ENCODE assay signal across 10 cellular contexts in the genomic region with DNA sequence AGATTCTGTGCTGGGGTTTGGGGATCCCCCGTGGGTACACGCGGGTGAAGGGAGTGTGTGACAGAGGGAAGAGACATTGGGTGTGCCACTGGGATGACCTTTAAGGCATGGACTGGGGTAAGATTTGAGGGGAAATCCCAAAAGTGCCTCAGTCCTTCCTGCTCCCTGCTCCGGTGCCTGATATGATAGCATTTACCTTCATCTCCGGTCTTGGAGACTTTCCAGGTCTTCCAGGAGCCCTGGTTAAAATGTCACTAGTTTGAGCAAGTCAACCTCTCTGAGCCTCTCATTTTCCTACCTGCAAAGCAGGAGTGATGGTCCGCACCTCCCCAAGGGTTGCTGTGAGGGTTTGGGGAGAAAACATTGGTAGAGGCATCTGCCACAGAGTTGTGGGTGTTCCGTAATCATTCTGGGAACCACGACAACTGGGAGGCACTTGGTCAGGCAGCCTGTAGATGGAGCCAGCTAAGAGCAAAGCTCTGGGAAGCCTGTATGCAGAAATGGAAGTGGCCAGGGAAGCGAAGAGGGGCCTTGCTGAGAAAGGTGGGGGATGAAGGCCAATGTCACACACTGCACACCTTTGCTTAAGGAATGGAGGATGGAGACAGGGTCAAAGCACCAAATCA. TPM values are rescaled to one million over a fixed set of nuclear protein-coding genes. Genes with fewer than 3 reads are reported as not detected.
DNase-seq lines count a peak whose midpoint lies in the region; TF ChIP-seq lines count a peak whose summit lies in the region.
"Had no signal": no experiment of that assay in that cellular context is flagged by ENCODE, and none has a peak within 500 bp of the region (broad histone marks: within the 10 kb centered on the region; RNA-seq: fewer than 3 reads in every experiment).

No MANE protein-coding gene starts in this region.

- no peak overlapping the region for H3K23ac ChIP-seq in H9 (ENCODE audit: insufficient read length, low read depth, low read length)

- TF ChIP-seq CTCF in H9 (conservative IDR thresholded peaks at IDR 0.05) (peak; percentile 63), fibroblast of lung (conservative IDR thresholded peaks at IDR 0.05 in 1 of 2, IDR thresholded peaks at IDR 0.05 in 1 of 2; ENCODE audit: low read depth in 1 of 2, low read length in 2 of 2) (peak; percentile 17 to 40), osteoblast (IDR thresholded peaks at IDR 0.05; ENCODE audit: extremely low read depth, low read depth, low read length) (peak; percentile 43)

- H3K36me3 ChIP-seq in fibroblast of lung (ENCODE audit: control insufficient read depth, insufficient read depth, low read length) (no peaks in the 10 kb centered on the region), osteoblast (ENCODE audit: insufficient read depth, low read length) (no peaks in the 10 kb centered on the region)

- no peak overlapping the region for H3K56ac ChIP-seq in H9 (ENCODE audit: insufficient read length, low read depth, low read length)

- H3K9me3 Mint-ChIP-seq in H9, result no peaks in the 10 kb centered on the region
- H3K9me3 Mint-ChIP-seq: activated CD4-positive, alpha-beta memory T cell treated with anti-CD3 and anti-CD28 coated beads, Interleukin-2, amount 10 ng/mL, durations not matched to agents 7 days and 5 days; activated naive CD8-positive, alpha-beta T cell treated with anti-CD3 and anti-CD28 coated beads for 36 hours had no signal

- no peaks in the 10 kb centered on the region for H3K79me1 ChIP-seq in H9 (ENCODE audit: insufficient read depth, low read depth, low read length, poor library complexity, severe bottlenecking)

- no peaks in the 10 kb centered on the region for H3K27me3 ChIP-seq in H9 (ENCODE audit: insufficient read depth, low read length)
- no peaks in the 10 kb centered on the region for H3K27me3 ChIP-seq in fibroblast of lung (ENCODE audit: control insufficient read depth, insufficient read depth, low read length)
- H3K27me3 ChIP-seq in osteoblast (ENCODE audit: insufficient read depth, low read length), result no peaks in the 10 kb centered on the region

- DNase-seq in H9, result peak; percentile 73
- DNase-seq in RPMI8226, result peak; percentile 30
- DNase-seq in fibroblast of lung (ENCODE audit: low read depth in 2 of 2), result peak in 1 of 2 donors; percentile 20
- DNase-seq in osteoblast (ENCODE audit: insufficient read length, low spot score, missing footprints), result peak; percentile 71
- no peak for DNase-seq in NCI-H1105 treated with DMSO at 0.1 percent for 48 hours (lab: John Stamatoyannopoulos, UW)
- DNase-seq in T-helper 9 cell, result no peak
- DNase-seq in NCI-H1092 (lab: John Stamatoyannopoulos, UW), result no peak
- DNase-seq: activated CD4-positive, alpha-beta memory T cell treated with anti-CD3 and anti-CD28 coated beads, Interleukin-2, amount 10 ng/mL, durations not matched to agents 7 days and 5 days; activated naive CD8-positive, alpha-beta T cell treated with anti-CD3 and anti-CD28 coated beads for 36 hours; NCI-H1694 treated with DMSO at 0.1 percent for 48 hours had no signal

- H3K79me2 ChIP-seq in H9 (ENCODE audit: insufficient read depth, low read length), result no peaks in the 10 kb centered on the region
- no peaks in the 10 kb centered on the region for H3K79me2 ChIP-seq in fibroblast of lung (ENCODE audit: control insufficient read depth, insufficient read depth, low read length)
- no peaks in the 10 kb centered on the region for H3K79me2 ChIP-seq in osteoblast (ENCODE audit: insufficient read depth, low read length)

- no peaks in the 10 kb centered on the region for H3K4me1 ChIP-seq in H9 (ENCODE audit: insufficient read depth, low read length)
- no peaks in the 10 kb centered on the region for H3K4me1 ChIP-seq in fibroblast of lung (ENCODE audit: control insufficient read depth, extremely low read depth, insufficient read depth, low read length)
- no peaks in the 10 kb centered on the region for H3K4me1 ChIP-seq in osteoblast (ENCODE audit: insufficient read depth, low read length)

- no CpG with 5 or more reads among the region's 9 CpGs for WGBS in H9 (ENCODE audit: extremely low coverage, insufficient read length, low lambda C conversion rate)

- peaks cover 11 to 14% of the 10 kb centered on the region in 2 experiments for H3K4me1 Mint-ChIP-seq in H9
- H3K4me1 Mint-ChIP-seq: activated CD4-positive, alpha-beta memory T cell treated with anti-CD3 and anti-CD28 coated beads, Interleukin-2, amount 10 ng/mL, durations not matched to agents 7 days and 5 days; activated naive CD8-positive, alpha-beta T cell treated with anti-CD3 and anti-CD28 coated beads for 36 hours had no signal

- H3K18ac ChIP-seq in H9 (ENCODE audit: insufficient read length, low read depth, low read length), result no peak overlapping the region

- no peak overlapping the region for H3K14ac ChIP-seq in H9 (ENCODE audit: insufficient read depth, low read length)

- H3K4me3 ChIP-seq in fibroblast of lung (replicated peaks in 1 of 4; ENCODE audit: control extremely low read depth in 1 of 4, insufficient read depth in 1 of 4, low read depth in 3 of 4, low read length in 4 of 4) (no peak overlapping the region), osteoblast (ENCODE audit: insufficient read depth, low read length) (no peak overlapping the region)

- H2BK12ac ChIP-seq in H9 (ENCODE audit: insufficient read length, low read depth, low read length), result no peak overlapping the region

- H3T11ph ChIP-seq in H9 (ENCODE audit: low read length), result no peak overlapping the region

- no peak overlapping the region for H2BK5ac ChIP-seq in H9 (ENCODE audit: insufficient read length, low read length)

- H3K23me2 ChIP-seq in H9 (ENCODE audit: insufficient read length, low read depth, low read length, poor library complexity, severe bottlenecking), result no peaks in the 10 kb centered on the region

- no peak overlapping the region for H4K5ac ChIP-seq in H9 (ENCODE audit: insufficient read length, low read depth, low read length)

- H3K9me3 ChIP-seq in H9 (ENCODE audit: control insufficient read depth, low read depth, low read length) (no peaks in the 10 kb centered on the region), fibroblast of lung (ENCODE audit: control insufficient read depth, insufficient read depth, low read depth, low read length) (no peaks in the 10 kb centered on the region), osteoblast (ENCODE audit: low read depth, low read length) (no peaks in the 10 kb centered on the region)

- peak overlapping the region in 1 of 3 experiments; percentile 2; a peak in 1 of 7 replicates for H3K27ac Mint-ChIP-seq in H9
- H3K27ac Mint-ChIP-seq: activated CD4-positive, alpha-beta memory T cell treated with anti-CD3 and anti-CD28 coated beads, Interleukin-2, amount 10 ng/mL, durations not matched to agents 7 days and 5 days; activated naive CD8-positive, alpha-beta T cell treated with anti-CD3 and anti-CD28 coated beads for 36 hours had no signal

- no peak overlapping the region for H2AFZ ChIP-seq in H9 (ENCODE audit: low read length)
- H2AFZ ChIP-seq in fibroblast of lung (ENCODE audit: low read length), result no peak overlapping the region
- H2AFZ ChIP-seq in osteoblast (ENCODE audit: low read length), result no peak overlapping the region

- H2BK15ac ChIP-seq in H9 (ENCODE audit: low read depth, low read length), result no peak overlapping the region

- no peak overlapping the region for H3K27ac ChIP-seq in H9 (ENCODE audit: insufficient read length, low read depth, low read length)
- no peak overlapping the region for H3K27ac ChIP-seq in fibroblast of lung (ENCODE audit: insufficient read depth, low read length)
- H3K27ac ChIP-seq in osteoblast (ENCODE audit: low read depth, low read length), result no peak overlapping the region

- H4K20me1 ChIP-seq in H9 (ENCODE audit: control insufficient read depth, insufficient read depth, insufficient read length) (no peaks in the 10 kb centered on the region), fibroblast of lung (ENCODE audit: control insufficient read depth, extremely low read depth, insufficient read depth, low read length) (no peaks in the 10 kb centered on the region), osteoblast (ENCODE audit: insufficient read depth, low read length) (no peaks in the 10 kb centered on the region)

- H4K91ac ChIP-seq in H9 (ENCODE audit: insufficient read length, low read depth, low read length), result no peak overlapping the region

- H3K9ac ChIP-seq in H9 (ENCODE audit: extremely low read depth, insufficient read length, low read length), result no peak overlapping the region
- no peak overlapping the region for H3K9ac ChIP-seq in fibroblast of lung (ENCODE audit: insufficient read depth, low read length)

- no peak overlapping the region for H2BK120ac ChIP-seq in H9 (ENCODE audit: low read depth, low read length, poor library complexity, severe bottlenecking)

- no peak overlapping the region for H3K4me2 ChIP-seq in H9 (ENCODE audit: insufficient read depth, insufficient read length, low read length)
- no peak overlapping the region for H3K4me2 ChIP-seq in fibroblast of lung (ENCODE audit: extremely low read depth, insufficient read depth, low read length)
- H3K4me2 ChIP-seq in osteoblast (ENCODE audit: insufficient read depth, low read length), result no peak overlapping the region

- no peaks in the 10 kb centered on the region for H3K36me3 Mint-ChIP-seq in H9 (ENCODE audit: insufficient read depth in 1 of 3, low read depth in 3 of 3)
- H3K36me3 Mint-ChIP-seq: activated naive CD8-positive, alpha-beta T cell treated with anti-CD3 and anti-CD28 coated beads for 36 hours had no signal

- no peak overlapping the region for H2BK20ac ChIP-seq in H9 (ENCODE audit: low read depth, low read length, poor library complexity, severe bottlenecking)

- no peak overlapping the region for H2AK5ac ChIP-seq in H9 (ENCODE audit: insufficient read length, low read length)

- H3K4me3 Mint-ChIP-seq in H9, result no peak overlapping the region
- H3K4me3 Mint-ChIP-seq: activated CD4-positive, alpha-beta memory T cell treated with anti-CD3 and anti-CD28 coated beads, Interleukin-2, amount 10 ng/mL, durations not matched to agents 7 days and 5 days; activated naive CD8-positive, alpha-beta T cell treated with anti-CD3 and anti-CD28 coated beads for 36 hours had no signal

- no peak overlapping the region for H3K4ac ChIP-seq in H9 (ENCODE audit: low read depth, low read length)

- H3K27me3 Mint-ChIP-seq in H9 (ENCODE audit: low read depth), result peaks cover 2% of the 10 kb centered on the region
- H3K27me3 Mint-ChIP-seq: activated naive CD8-positive, alpha-beta T cell treated with anti-CD3 and anti-CD28 coated beads for 36 hours had no signal

- no peak overlapping the region for H4K8ac ChIP-seq in H9 (replicated peaks; ENCODE audit: insufficient read length, low read depth, low read length)

RNA-seq across cellular contexts. Expression of a gene that starts 33.9 kb away (rescaled TPM):
- 55.4 and 57.2 TPM in 2 replicates for total RNA-seq in H9 (2021)
- total RNA-seq in fibroblast of lung, result 3.1 and 16.5 TPM in 2 replicates
- polyA plus RNA-seq in fibroblast of lung, result 19.4 and 53.2 TPM in 2 replicates
- polyA plus RNA-seq in fibroblast of lung (2012), result 12.7 and 45.8 TPM in 2 replicates
- 28.5 and 38.4 TPM in 2 replicates for polyA minus RNA-seq in fibroblast of lung (ENCODE audit: low replicate concordance)
- total RNA-seq in osteoblast, result 8.0 and 8.3 TPM in 2 replicates

Comparison
In these comparisons a context has a peak if more than half of its experiments do, and no peak if none do; other contexts are left out.
1. DNase-seq: peak in H9 (single experiment), RPMI8226 (single experiment) and osteoblast (single experiment); none in NCI-H1105 treated with DMSO at 0.1 percent for 48 hours (single experiment), T-helper 9 cell (single experiment) and NCI-H1092 (single experiment).
2. Peak in every context shown above with its lines, with median percentiles within 50 percentile points of each other: CTCF ChIP-seq.